ENCODE assay signal across 2 cellular contexts in genomic region chr2:53473236-53473635, GRCh38.
TF ChIP-seq lines count a peak whose summit lies in the region.

No MANE protein-coding gene starts in this region.

TF ChIP-seq in IMR-90, 13 proteins besides CTCF, POLR2A, EP300 and RAD21 (continued from another document):
- TF ChIP-seq, protein P1, sequence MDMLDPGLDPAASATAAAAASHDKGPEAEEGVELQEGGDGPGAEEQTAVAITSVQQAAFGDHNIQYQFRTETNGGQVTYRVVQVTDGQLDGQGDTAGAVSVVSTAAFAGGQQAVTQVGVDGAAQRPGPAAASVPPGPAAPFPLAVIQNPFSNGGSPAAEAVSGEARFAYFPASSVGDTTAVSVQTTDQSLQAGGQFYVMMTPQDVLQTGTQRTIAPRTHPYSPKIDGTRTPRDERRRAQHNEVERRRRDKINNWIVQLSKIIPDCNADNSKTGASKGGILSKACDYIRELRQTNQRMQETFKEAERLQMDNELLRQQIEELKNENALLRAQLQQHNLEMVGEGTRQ (IDR thresholded peaks at IDR 0.05; ENCODE audit: low read depth, low read length): no peak
- TF ChIP-seq RFX5 (IDR thresholded peaks at IDR 0.05; ENCODE audit: low read depth, low read length) (no peak), MAZ (IDR thresholded peaks at IDR 0.05; ENCODE audit: borderline replicate concordance, low read depth, low read length) (no peak), MAFK (IDR thresholded peaks at IDR 0.05; ENCODE audit: low read depth, low read length) (no peak), ELK1 (IDR thresholded peaks at IDR 0.05; ENCODE audit: borderline replicate concordance, low read depth, low read length) (no peak), CHD1 (IDR thresholded peaks at IDR 0.05; ENCODE audit: low read depth, low read length) (no peak), NFE2L2 (IDR thresholded peaks at IDR 0.05; ENCODE audit: low read depth, low read length) (no peak), BHLHE40 (IDR thresholded peaks at IDR 0.05; ENCODE audit: low read depth, low read length) (no peak), RCOR1 (IDR thresholded peaks at IDR 0.05; ENCODE audit: insufficient replicate concordance, low read length) (no peak), MXI1 (IDR thresholded peaks at IDR 0.05; ENCODE audit: borderline replicate concordance, low read depth, low read length) (no peak)

TF ChIP-seq in SK-N-SH, 30 proteins besides CTCF, POLR2A, EP300 and RAD21 (continued from another document):
- TF ChIP-seq, protein P2, sequence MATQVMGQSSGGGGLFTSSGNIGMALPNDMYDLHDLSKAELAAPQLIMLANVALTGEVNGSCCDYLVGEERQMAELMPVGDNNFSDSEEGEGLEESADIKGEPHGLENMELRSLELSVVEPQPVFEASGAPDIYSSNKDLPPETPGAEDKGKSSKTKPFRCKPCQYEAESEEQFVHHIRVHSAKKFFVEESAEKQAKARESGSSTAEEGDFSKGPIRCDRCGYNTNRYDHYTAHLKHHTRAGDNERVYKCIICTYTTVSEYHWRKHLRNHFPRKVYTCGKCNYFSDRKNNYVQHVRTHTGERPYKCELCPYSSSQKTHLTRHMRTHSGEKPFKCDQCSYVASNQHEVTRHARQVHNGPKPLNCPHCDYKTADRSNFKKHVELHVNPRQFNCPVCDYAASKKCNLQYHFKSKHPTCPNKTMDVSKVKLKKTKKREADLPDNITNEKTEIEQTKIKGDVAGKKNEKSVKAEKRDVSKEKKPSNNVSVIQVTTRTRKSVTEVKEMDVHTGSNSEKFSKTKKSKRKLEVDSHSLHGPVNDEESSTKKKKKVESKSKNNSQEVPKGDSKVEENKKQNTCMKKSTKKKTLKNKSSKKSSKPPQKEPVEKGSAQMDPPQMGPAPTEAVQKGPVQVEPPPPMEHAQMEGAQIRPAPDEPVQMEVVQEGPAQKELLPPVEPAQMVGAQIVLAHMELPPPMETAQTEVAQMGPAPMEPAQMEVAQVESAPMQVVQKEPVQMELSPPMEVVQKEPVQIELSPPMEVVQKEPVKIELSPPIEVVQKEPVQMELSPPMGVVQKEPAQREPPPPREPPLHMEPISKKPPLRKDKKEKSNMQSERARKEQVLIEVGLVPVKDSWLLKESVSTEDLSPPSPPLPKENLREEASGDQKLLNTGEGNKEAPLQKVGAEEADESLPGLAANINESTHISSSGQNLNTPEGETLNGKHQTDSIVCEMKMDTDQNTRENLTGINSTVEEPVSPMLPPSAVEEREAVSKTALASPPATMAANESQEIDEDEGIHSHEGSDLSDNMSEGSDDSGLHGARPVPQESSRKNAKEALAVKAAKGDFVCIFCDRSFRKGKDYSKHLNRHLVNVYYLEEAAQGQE (IDR thresholded peaks at IDR 0.05; ENCODE audit: low read depth, low read length): no peak
- TF ChIP-seq MXI1 (IDR thresholded peaks at IDR 0.05; ENCODE audit: low read depth, low read length) (no peak), POLR2AphosphoS5 (IDR thresholded peaks at IDR 0.05; ENCODE audit: low read depth, low read length) (no peak), FOXM1 (IDR thresholded peaks at IDR 0.05; ENCODE audit: low read depth) (no peak), RFX5 (IDR thresholded peaks at IDR 0.05; ENCODE audit: low read length) (no peak), YY1 (IDR thresholded peaks at IDR 0.05; ENCODE audit: low read depth) (no peak), GATA2 (CRISPR knock-in tag; IDR thresholded peaks at IDR 0.05) (no peak), GABPA (IDR thresholded peaks at IDR 0.05; ENCODE audit: low read depth) (no peak), TAF1 (IDR thresholded peaks at IDR 0.05; ENCODE audit: borderline replicate concordance, low read depth, low read length) (no peak), SMC3 (IDR thresholded peaks at IDR 0.05; ENCODE audit: low read depth, low read length) (no peak)
- TF ChIP-seq, protein P1 (IDR thresholded peaks at IDR 0.05; ENCODE audit: borderline replicate concordance, low read depth, low read length): no peak
